Comparison of ENCODE assay signal across 20 cellular contexts in genomic region chr19:6687117-6687516, GRCh38. TPM values are rescaled to one million over a fixed set of nuclear protein-coding genes. Genes with fewer than 3 reads are reported as not detected.
A peak's percentile ranks its signal among the peaks of the same experiment; 100 is the strongest.
DNase-seq lines count a peak whose midpoint lies in the region; ATAC-seq, FAIRE-seq and TF ChIP-seq lines count a peak whose summit lies in the region.
"Had no signal": no experiment of that assay in that cellular context is flagged by ENCODE, and none has a peak within 500 bp of the region (broad histone marks: within the 10 kb centered on the region; RNA-seq: fewer than 3 reads in every experiment).

No MANE protein-coding gene starts in this region.

- peak; percentile 83 to 85 for ATAC-seq in activated CD4-positive, CD25-positive, alpha-beta regulatory T cell treated with anti-CD3 and anti-CD28 coated beads, Interleukin-2, amount 50 U/mL, for 24 hours
- ATAC-seq in HepG2, result no peak
- ATAC-seq: CD8-positive, alpha-beta T cell; PC-3 had no signal

- in situ Hi-C loops in HepG2 (cut with HindIII; ENCODE audit: extremely low pct_ligation_motif_present, low pct_unique_long_range_greater_than_20kb), result no loop called here

- TF ChIP-seq RAD21 in HepG2 (CRISPR knock-in tag; IDR thresholded peaks at IDR 0.05), result no peak

- H2AFZ ChIP-seq in HepG2 (ENCODE audit: low read length), result no peak overlapping the region

- TF ChIP-seq EP300 in HepG2 (IDR thresholded peaks at IDR 0.05; ENCODE audit: low read depth in 2 of 2, low read length in 2 of 2), result no peak
- TF ChIP-seq EP300 in HepG2 (CRISPR knock-in tag; IDR thresholded peaks at IDR 0.05; ENCODE audit: borderline replicate concordance), result no peak
- no peak for TF ChIP-seq EP300 in tibial nerve (IDR thresholded peaks at IDR 0.05)

- no peak overlapping the region for H3K27ac ChIP-seq in HepG2 (ENCODE audit: extremely low read length, insufficient read depth, low read length)
- no peak overlapping the region for H3K27ac ChIP-seq in tibial nerve
- H3K27ac ChIP-seq: BLaER1 had no signal

- CTCF ChIA-PET in HepG2 (lab: Yijun Ruan, JAX; ENCODE audit: low intra/inter-chr PET ratio, low total read pairs), result no interaction called here

- H3K79me2 ChIP-seq in HepG2 (ENCODE audit: insufficient read depth, low read length), result no peaks in the 10 kb centered on the region

- peaks cover 64% of the 10 kb centered on the region for H4K20me1 ChIP-seq in HepG2 (ENCODE audit: insufficient read depth, low read length)
- H4K20me1 ChIP-seq: BLaER1 had no signal

- TF ChIP-seq CTCF in HepG2 (CRISPR knock-in tag; IDR thresholded peaks at IDR 0.05), result no peak
- TF ChIP-seq CTCF in tibial nerve (IDR thresholded peaks at IDR 0.05), result no peak

- H3K4me3 ChIP-seq in HepG2 (replicated peaks in 1 of 3; ENCODE audit: insufficient read depth in 1 of 3, low read depth in 2 of 3, low read length in 3 of 3) (no peak overlapping the region), tibial nerve (no peak overlapping the region)
- H3K4me3 ChIP-seq: BLaER1 had no signal

- H3K4me1 ChIP-seq in HepG2 (ENCODE audit: insufficient read depth, low read length) (no peaks in the 10 kb centered on the region), tibial nerve (no peaks in the 10 kb centered on the region)
- H3K4me1 ChIP-seq: BLaER1 had no signal

- no peak for FAIRE-seq in HepG2 (lab: Jason Lieb, UNC)

- H3K27me3 ChIP-seq in HepG2 (ENCODE audit: control insufficient read depth in 1 of 2, insufficient read depth in 2 of 2, low read length in 2 of 2), result no peaks in the 10 kb centered on the region
- H3K27me3 ChIP-seq in tibial nerve, result no peaks in the 10 kb centered on the region
- H3K27me3 ChIP-seq: BLaER1 had no signal

- H3K36me3 ChIP-seq in HepG2 (replicated peaks in 1 of 2; ENCODE audit: control insufficient read depth in 1 of 2, insufficient read depth in 2 of 2, low read length in 2 of 2) (peaks cover 40 to 85% of the 10 kb centered on the region in 2 experiments), tibial nerve (peaks cover 0 to 40% (median 0%) of the 10 kb centered on the region in 3 donors)
- H3K36me3 ChIP-seq: BLaER1 had no signal

- H3K9me3 ChIP-seq in HepG2 (ENCODE audit: low read length), result no peaks in the 10 kb centered on the region
- H3K9me3 ChIP-seq in tibial nerve, result no peaks in the 10 kb centered on the region

- POLR2A ChIA-PET in HepG2 (lab: Yijun Ruan, JAX), result interaction anchor here (0.7 to 1.6 kb wide), 2 partner anchors 34 to 65 kb away, joined by 4 to 5 read pairs; partner anchors contain the start of gene C3

- H3K9ac ChIP-seq in HepG2 (ENCODE audit: insufficient read depth, low read depth, low read length), result no peak overlapping the region
- H3K9ac ChIP-seq: BLaER1 had no signal

- no peak overlapping the region for H3K4me2 ChIP-seq in HepG2 (ENCODE audit: low read depth, low read length)
- H3K4me2 ChIP-seq: BLaER1 had no signal

- 72% methylated on average over 5 of the region's 5 CpGs for WGBS in HepG2 (ENCODE audit: low lambda C conversion rate)
- WGBS in tibial nerve, 2 donors, result 74 to 75% methylated on average over 5 of the region's 5 CpGs

- BruUV-seq in HepG2 (replicated peaks; lab: Mats Ljungman, UMichigan), result no TSS peak

- no peak for DNase-seq in activated CD4-positive, CD25-positive, alpha-beta regulatory T cell treated with anti-CD3 and anti-CD28 coated beads, Interleukin-2, amount 50 U/mL, for 72 hours
- peak; percentile 62 for DNase-seq in A172 (ENCODE audit: low spot score)
- DNase-seq in RKO (ENCODE audit: low spot score), result peak; percentile 61
- DNase-seq in HepG2 (ENCODE audit: low spot score), result no peak
- DNase-seq in NCI-H510A treated with DMSO at 0.1 percent for 48 hours (lab: John Stamatoyannopoulos, UW), result no peak
- DNase-seq in tibial nerve (ENCODE audit: low spot score in 2 of 2), result no peak
- no peak for DNase-seq in NK-92 (lab: John Stamatoyannopoulos, UW; ENCODE audit: unreplicated experiment)
- DNase-seq: 8988T; CD8-positive, alpha-beta T cell; DMS79; HCEC 1CT; NCI-H1436; NCI-H2029 treated with DMSO at 0.1 percent for 48 hours; NCI-H2171 treated with DMSO at 0.1 percent for 48 hours; NCI-H446 treated with DMSO at 0.1 percent for 48 hours; NCI-H748 treated with DMSO at 0.1 percent for 48 hours; PC-3 had no signal

- TF ChIP-seq POLR2A in HepG2 (IDR thresholded peaks at IDR 0.05; ENCODE audit: insufficient read depth in 1 of 2, low read depth in 2 of 2, low read length in 2 of 2) (no peak), tibial nerve (IDR thresholded peaks at IDR 0.05) (no peak)

- intact Hi-C loops in HepG2 (cut with micrococcal nuclease; ENCODE audit: unreplicated experiment), result no loop called here

RNA-seq across cellular contexts. Expression of gene TNFSF14, which starts 17.2 kb away (rescaled TPM):
- 0.10 TPM in 1 of 2 replicates, not detected in the other for total RNA-seq in A172 (2014; rRNA removed; shearing (Covaris generic))
- 0.17 and 0.49 TPM in 2 replicates for total RNA-seq in HepG2 (2016; rRNA removed; fragmentation: Illumina TruSeq; extraction: Trizol)
- 0.09 and 0.10 TPM in 2 replicates for total RNA-seq in HepG2 (2016; cell fraction: cytosol; rRNA removed; fragmentation: Illumina TruSeq; extraction: Trizol; ENCODE audit: low read depth)
- 0.10 and 0.69 TPM in 2 replicates for total RNA-seq in HepG2 (2016; cell fraction: insoluble cytoplasmic fraction; rRNA removed; fragmentation: Illumina TruSeq; extraction: Trizol)
- 0.10 and 0.15 TPM in 2 replicates for total RNA-seq in HepG2 (2016; cell fraction: membrane; rRNA removed; fragmentation: Illumina TruSeq; extraction: Trizol)
- total RNA-seq in HepG2 (2016; cell fraction: nucleus; rRNA removed; fragmentation: Illumina TruSeq; extraction: Trizol), result 0.88 and 1.2 TPM in 2 replicates
- polyA plus RNA-seq in HepG2 (2011; rRNA removed), result 9.1 and 10.0 TPM in 2 replicates
- polyA plus RNA-seq in HepG2 (2011; cell fraction: cytosol; rRNA removed), result 1.9 and 2.2 TPM in 2 replicates
- polyA plus RNA-seq in HepG2 (2011; cell fraction: nucleus; rRNA removed), result 37.9 and 38.9 TPM in 2 replicates
- 1.7 and 3.2 TPM in 2 replicates for polyA plus RNA-seq in HepG2 (2012)
- polyA plus RNA-seq in HepG2 (2016; cell fraction: cytosol; fragmentation: Illumina TruSeq; extraction: Trizol; ENCODE audit: low read depth), result 0.03 and 0.10 TPM in 2 replicates
- 0.17 TPM in 2 replicates for polyA plus RNA-seq in HepG2 (2016; cell fraction: insoluble cytoplasmic fraction; fragmentation: Illumina TruSeq; extraction: Trizol; ENCODE audit: low read depth)
- 0.11 and 0.23 TPM in 2 replicates for polyA plus RNA-seq in HepG2 (2016; cell fraction: membrane; fragmentation: Illumina TruSeq; extraction: Trizol; ENCODE audit: low read depth)
- 7.9 and 8.1 TPM in 2 replicates for polyA plus RNA-seq in HepG2 (2016; cell fraction: nucleus; fragmentation: Illumina TruSeq; extraction: Trizol; ENCODE audit: insufficient read depth, low read depth)
- 0.68 and 5.9 TPM in 2 replicates for polyA minus RNA-seq in HepG2 (2011; rRNA and poly(A)+ RNA removed; ENCODE audit: low replicate concordance)
- 0.30 and 0.70 TPM in 2 replicates for polyA minus RNA-seq in HepG2 (2011; cell fraction: cytosol; rRNA and poly(A)+ RNA removed)
- 10.8 and 14.2 TPM in 2 replicates for polyA minus RNA-seq in HepG2 (2011; cell fraction: nucleus; rRNA and poly(A)+ RNA removed)
- 1 to 10 TPM; 1.3 to 8.4 (median 5.2) TPM for total RNA-seq in tibial nerve
- total RNA-seq: G401, PC-3 had no signal

RNA-seq across cellular contexts. Expression of gene C3, which starts 33.3 kb away (rescaled TPM):
- total RNA-seq in A172 (2014; rRNA removed; shearing (Covaris generic)), result 0.47 and 1.9 TPM in 2 replicates
- total RNA-seq in HepG2 (2016; rRNA removed; fragmentation: Illumina TruSeq; extraction: Trizol) (700 and 1,455 TPM in 2 replicates), tibial nerve (1,000 to 10,000 TPM in 1 of 4 donors, 100 to 1,000 TPM in 3; 256 to 1,128 (median 733) TPM)
- 160 and 192 TPM in 2 replicates for total RNA-seq in HepG2 (2016; cell fraction: cytosol; rRNA removed; fragmentation: Illumina TruSeq; extraction: Trizol; ENCODE audit: low read depth)
- total RNA-seq in HepG2 (2016; cell fraction: insoluble cytoplasmic fraction; rRNA removed; fragmentation: Illumina TruSeq; extraction: Trizol), result 643 and 1,412 TPM in 2 replicates
- total RNA-seq in HepG2 (2016; cell fraction: membrane; rRNA removed; fragmentation: Illumina TruSeq; extraction: Trizol), result 268 and 291 TPM in 2 replicates
- 1,410 and 1,846 TPM in 2 replicates for total RNA-seq in HepG2 (2016; cell fraction: nucleus; rRNA removed; fragmentation: Illumina TruSeq; extraction: Trizol)
- polyA plus RNA-seq in HepG2 (2011; rRNA removed), result 6,272 and 9,798 TPM in 2 replicates
- 4,601 and 7,618 TPM in 2 replicates for polyA plus RNA-seq in HepG2 (2011; cell fraction: cytosol; rRNA removed)
- polyA plus RNA-seq in HepG2 (2011; cell fraction: nucleus; rRNA removed), result 6,023 and 6,891 TPM in 2 replicates
- polyA plus RNA-seq in HepG2 (2012), result 3,859 and 6,494 TPM in 2 replicates
- 195 and 210 TPM in 2 replicates for polyA plus RNA-seq in HepG2 (2016; cell fraction: cytosol; fragmentation: Illumina TruSeq; extraction: Trizol; ENCODE audit: low read depth)
- polyA plus RNA-seq in HepG2 (2016; cell fraction: insoluble cytoplasmic fraction; fragmentation: Illumina TruSeq; extraction: Trizol; ENCODE audit: low read depth), result 903 and 1,023 TPM in 2 replicates
- 286 and 340 TPM in 2 replicates for polyA plus RNA-seq in HepG2 (2016; cell fraction: membrane; fragmentation: Illumina TruSeq; extraction: Trizol; ENCODE audit: low read depth)
- 3,631 and 3,793 TPM in 2 replicates for polyA plus RNA-seq in HepG2 (2016; cell fraction: nucleus; fragmentation: Illumina TruSeq; extraction: Trizol; ENCODE audit: insufficient read depth, low read depth)
- polyA minus RNA-seq in HepG2 (2011; rRNA and poly(A)+ RNA removed; ENCODE audit: low replicate concordance), result 785 and 9,683 TPM in 2 replicates
- polyA minus RNA-seq in HepG2 (2011; cell fraction: cytosol; rRNA and poly(A)+ RNA removed), result 2,000 and 4,520 TPM in 2 replicates
- 1,680 and 2,385 TPM in 2 replicates for polyA minus RNA-seq in HepG2 (2011; cell fraction: nucleus; rRNA and poly(A)+ RNA removed)
- total RNA-seq: CD8-positive, alpha-beta T cell had no signal

RNA-seq across cellular contexts. Expression of gene GPR108, which starts 50.3 kb away (rescaled TPM):
- 57.8 and 62.3 TPM in 2 replicates for total RNA-seq in A172 (2014; rRNA removed; shearing (Covaris generic))
- total RNA-seq in HepG2 (2016; rRNA removed; fragmentation: Illumina TruSeq; extraction: Trizol), result 24.1 and 36.4 TPM in 2 replicates
- total RNA-seq in HepG2 (2016; cell fraction: cytosol; rRNA removed; fragmentation: Illumina TruSeq; extraction: Trizol; ENCODE audit: low read depth), result 38.0 and 46.7 TPM in 2 replicates
- 17.4 and 36.4 TPM in 2 replicates for total RNA-seq in HepG2 (2016; cell fraction: insoluble cytoplasmic fraction; rRNA removed; fragmentation: Illumina TruSeq; extraction: Trizol)
- total RNA-seq in HepG2 (2016; cell fraction: membrane; rRNA removed; fragmentation: Illumina TruSeq; extraction: Trizol), result 50.7 and 59.0 TPM in 2 replicates
- total RNA-seq in HepG2 (2016; cell fraction: nucleus; rRNA removed; fragmentation: Illumina TruSeq; extraction: Trizol), result 28.9 and 37.5 TPM in 2 replicates
- 63.0 and 69.7 TPM in 2 replicates for polyA plus RNA-seq in HepG2 (2011; rRNA removed)
- polyA plus RNA-seq in HepG2 (2011; cell fraction: cytosol; rRNA removed), result 52.1 and 59.5 TPM in 2 replicates
- 207 and 243 TPM in 2 replicates for polyA plus RNA-seq in HepG2 (2011; cell fraction: nucleus; rRNA removed)
- 28.8 and 45.1 TPM in 2 replicates for polyA plus RNA-seq in HepG2 (2012)
- polyA plus RNA-seq in HepG2 (2016; cell fraction: cytosol; fragmentation: Illumina TruSeq; extraction: Trizol; ENCODE audit: low read depth), result 45.8 and 48.0 TPM in 2 replicates
- 22.1 and 29.5 TPM in 2 replicates for polyA plus RNA-seq in HepG2 (2016; cell fraction: insoluble cytoplasmic fraction; fragmentation: Illumina TruSeq; extraction: Trizol; ENCODE audit: low read depth)
- 52.9 and 59.3 TPM in 2 replicates for polyA plus RNA-seq in HepG2 (2016; cell fraction: membrane; fragmentation: Illumina TruSeq; extraction: Trizol; ENCODE audit: low read depth)
- 87.3 and 93.9 TPM in 2 replicates for polyA plus RNA-seq in HepG2 (2016; cell fraction: nucleus; fragmentation: Illumina TruSeq; extraction: Trizol; ENCODE audit: insufficient read depth, low read depth)
- 154 and 189 TPM in 2 replicates for polyA minus RNA-seq in HepG2 (2011; rRNA and poly(A)+ RNA removed; ENCODE audit: low replicate concordance)
- polyA minus RNA-seq in HepG2 (2011; cell fraction: cytosol; rRNA and poly(A)+ RNA removed), result 18.7 and 18.9 TPM in 2 replicates
- 28.3 and 32.7 TPM in 2 replicates for polyA minus RNA-seq in HepG2 (2011; cell fraction: nucleus; rRNA and poly(A)+ RNA removed)
- total RNA-seq in tibial nerve, result 10 to 100 TPM; 53.4 to 79.2 (median 65.9) TPM

RNA-seq across cellular contexts. Expression of gene TRIP10, which starts 52.4 kb away (rescaled TPM):
- total RNA-seq in A172 (2014; rRNA removed; shearing (Covaris generic)), result 56.2 and 58.3 TPM in 2 replicates
- total RNA-seq in HepG2 (2016; rRNA removed; fragmentation: Illumina TruSeq; extraction: Trizol) (24.1 and 32.5 TPM in 2 replicates), tibial nerve (100 to 1,000 TPM in 3 of 4 donors, 10 to 100 TPM in 1; 96.1 to 148 (median 110) TPM)
- total RNA-seq in HepG2 (2016; cell fraction: cytosol; rRNA removed; fragmentation: Illumina TruSeq; extraction: Trizol; ENCODE audit: low read depth), result 14.5 and 17.4 TPM in 2 replicates
- total RNA-seq in HepG2 (2016; cell fraction: insoluble cytoplasmic fraction; rRNA removed; fragmentation: Illumina TruSeq; extraction: Trizol), result 21.0 and 35.2 TPM in 2 replicates
- 24.2 and 24.9 TPM in 2 replicates for total RNA-seq in HepG2 (2016; cell fraction: membrane; rRNA removed; fragmentation: Illumina TruSeq; extraction: Trizol)
- 15.8 and 19.9 TPM in 2 replicates for total RNA-seq in HepG2 (2016; cell fraction: nucleus; rRNA removed; fragmentation: Illumina TruSeq; extraction: Trizol)
- 33.2 and 39.4 TPM in 2 replicates for polyA plus RNA-seq in HepG2 (2011; rRNA removed)
- polyA plus RNA-seq in HepG2 (2011; cell fraction: cytosol; rRNA removed), result 27.2 and 31.9 TPM in 2 replicates
- polyA plus RNA-seq in HepG2 (2011; cell fraction: nucleus; rRNA removed), result 93.2 and 99.5 TPM in 2 replicates
- polyA plus RNA-seq in HepG2 (2012), result 45.5 and 60.4 TPM in 2 replicates
- 20.7 and 22.0 TPM in 2 replicates for polyA plus RNA-seq in HepG2 (2016; cell fraction: cytosol; fragmentation: Illumina TruSeq; extraction: Trizol; ENCODE audit: low read depth)
- polyA plus RNA-seq in HepG2 (2016; cell fraction: insoluble cytoplasmic fraction; fragmentation: Illumina TruSeq; extraction: Trizol; ENCODE audit: low read depth), result 32.6 and 39.0 TPM in 2 replicates
- 29.2 and 30.7 TPM in 2 replicates for polyA plus RNA-seq in HepG2 (2016; cell fraction: membrane; fragmentation: Illumina TruSeq; extraction: Trizol; ENCODE audit: low read depth)
- polyA plus RNA-seq in HepG2 (2016; cell fraction: nucleus; fragmentation: Illumina TruSeq; extraction: Trizol; ENCODE audit: insufficient read depth, low read depth), result 79.8 and 91.2 TPM in 2 replicates
- 17.1 and 24.3 TPM in 2 replicates for polyA minus RNA-seq in HepG2 (2011; rRNA and poly(A)+ RNA removed; ENCODE audit: low replicate concordance)
- 14.9 and 15.0 TPM in 2 replicates for polyA minus RNA-seq in HepG2 (2011; cell fraction: cytosol; rRNA and poly(A)+ RNA removed)
- 19.4 and 20.3 TPM in 2 replicates for polyA minus RNA-seq in HepG2 (2011; cell fraction: nucleus; rRNA and poly(A)+ RNA removed)

Comparison
In these comparisons a context has a peak if more than half of its experiments do, and no peak if none do; other contexts are left out.
1. DNase-seq: peak in A172 (single experiment) and RKO (single experiment); none in activated CD4-positive, CD25-positive, alpha-beta regulatory T cell treated with anti-CD3 and anti-CD28 coated beads, Interleukin-2, amount 50 U/mL, for 72 hours (single experiment), HepG2 (single experiment), NCI-H510A treated with DMSO at 0.1 percent for 48 hours (single experiment), tibial nerve (0 of 2) and NK-92 (single experiment).
2. RNA of gene C3, which starts 33.3 kb away (total RNA-seq): 160 to 1,846 TPM in HepG2 and 256 to 1,128 TPM in tibial nerve; 0.47 to 1.9 TPM in A172; every median in the first group is over 10 times any median in the second.